Comparison of ENCODE assay signal across 22 cellular contexts in genomic region chr20:42987376-42988114, GRCh38.
"Had no signal": no experiment of that assay in that cellular context is flagged by ENCODE, and none has a peak within 500 bp of the region (broad histone marks: within the 10 kb centered on the region; RNA-seq: fewer than 3 reads in every experiment).

No MANE protein-coding gene starts in this region.

- H3K36me3 ChIP-seq: left ventricle myocardium inferior, ovary, prostate gland, sigmoid colon, spleen, suprapubic skin, thoracic aorta, tibial artery, upper lobe of right lung had no signal

- H3K9me3 ChIP-seq: left ventricle myocardium inferior, mucosa of descending colon, ovary, prostate gland, sigmoid colon, suprapubic skin, thoracic aorta, tibial artery, upper lobe of right lung had no signal

- FAIRE-seq: small intestine, urothelium cell line had no signal

- ATAC-seq: mucosa of descending colon; naive thymus-derived CD4-positive, alpha-beta T cell; right cardiac atrium; stimulated activated effector memory CD8-positive, alpha-beta T cell treated with anti-CD3 and anti-CD28 coated beads, Interleukin-12 subunit alpha, Interleukin-12 subunit beta, amount 100 ng/mL, for 72 hours; upper lobe of right lung had no signal

- H3K4me3 ChIP-seq: left ventricle myocardium inferior, lung, mucosa of descending colon, ovary, prostate gland, sigmoid colon, spleen, suprapubic skin, thoracic aorta, tibial artery, upper lobe of right lung had no signal

- H3K27me3 ChIP-seq: ovary, sigmoid colon, spleen, suprapubic skin, tibial artery, upper lobe of right lung had no signal

- H3K4me1 ChIP-seq: left ventricle myocardium inferior, prostate gland, sigmoid colon, spleen, suprapubic skin, tibial artery, upper lobe of right lung had no signal

- H3K27ac ChIP-seq: left ventricle myocardium inferior, ovary, prostate gland, sigmoid colon, spleen, suprapubic skin, thoracic aorta, tibial artery, upper lobe of right lung had no signal

- DNase-seq: islet precursor cell; left ventricle myocardium inferior; mesendoderm; mucosa of descending colon; naive thymus-derived CD4-positive, alpha-beta T cell; ovary; retina; right cardiac atrium; sigmoid colon; small intestine; spleen; stimulated activated CD4-positive, alpha-beta T cell treated with anti-CD3 and anti-CD28 coated beads, Interleukin-4, amount 100 ng/mL, for 24 hours; stimulated activated naive CD4-positive, alpha-beta T cell; tibial artery; trophoblast cell; upper lobe of right lung had no signal
